Comparison of ENCODE assay signal across 15 cellular contexts in genomic region chr14:36996133-36996856, GRCh38.
DNase-seq lines count a peak whose midpoint lies in the region; ATAC-seq, FAIRE-seq and TF ChIP-seq lines count a peak whose summit lies in the region.
"Had no signal": no experiment of that assay in that cellular context is flagged by ENCODE, and none has a peak within 500 bp of the region (broad histone marks: within the 10 kb centered on the region; RNA-seq: fewer than 3 reads in every experiment).

No MANE protein-coding gene starts in this region.

- no peaks in the 10 kb centered on the region for H3K9me3 ChIP-seq in K562 (replicated peaks; ENCODE audit: control insufficient read depth, insufficient read depth, low read depth, low read length)
- H3K9me3 ChIP-seq: mucosa of descending colon had no signal

- no peaks in the 10 kb centered on the region for H3K36me3 ChIP-seq in K562 (ENCODE audit: control insufficient read depth, insufficient read depth, low read length)

- no peak for TF ChIP-seq POLR2A in K562 (conservative IDR thresholded peaks at IDR 0.05)

- TF ChIP-seq CTCF in K562 (IDR thresholded peaks at IDR 0.05 in 2 of 3, conservative IDR thresholded peaks at IDR 0.05 in 1 of 3; ENCODE audit: insufficient read depth in 2 of 3, low read depth in 1 of 3, low read length in 3 of 3) = no peak

- H3K4me3 ChIP-seq in K562 = no peak overlapping the region
- H3K4me3 ChIP-seq: mucosa of descending colon had no signal

- peaks cover 3% of the 10 kb centered on the region; the same call in 2 of the 3 replicates for H3K79me2 ChIP-seq in K562 (ENCODE audit: control insufficient read depth, insufficient read depth, low read length)

- H3K27ac ChIP-seq in K562 (ENCODE audit: extremely low read depth, low read depth, low read length) = peak overlapping the region; percentile 55; the same call in 2 of the 3 replicates

- no peak for TF ChIP-seq EP300 in K562 (IDR thresholded peaks at IDR 0.05; ENCODE audit: low read length)

- H4K20me1 ChIP-seq in K562 (replicated peaks; ENCODE audit: control insufficient read depth, insufficient read depth, low read length) = 0 out of 2 replicates have a peak, but pooled peaks cover 4% of the 10 kb centered on the region

- in situ Hi-C loops in K562 (cut with MboI) = no loop called here

- ATAC-seq in K562 (peak; percentile 94), HG02759 (IDR thresholded peaks at IDR 0.05; ENCODE audit: unreplicated experiment) (no peak), HG03196 (IDR thresholded peaks at IDR 0.05; ENCODE audit: unreplicated experiment) (no peak)
- ATAC-seq: mucosa of descending colon, Right ventricle myocardium inferior had no signal

- H3K4me2 ChIP-seq in K562 (ENCODE audit: insufficient read depth, low read length) = peak overlapping the region; percentile 18

- intact Hi-C loops in K562 (cut with micrococcal nuclease) = no loop called here

- peak overlapping the region; percentile 59; the same call in 1 of the 2 replicates for H2AFZ ChIP-seq in K562 (ENCODE audit: low read depth, low read length)

- peak; percentile 72 for DNase-seq in AG08395 (ENCODE audit: low spot score)
- peak; percentile 49 for DNase-seq in HPDE6-E6E7 (ENCODE audit: extremely low spot score)
- DNase-seq in K562 (ENCODE audit: extremely low read depth in 1 of 4, low spot score in 3 of 4) = peak in 3 of 4 experiments; percentile 11 to 61 (median 44)
- peak; percentile 71 for DNase-seq in islet precursor cell
- DNase-seq in activated gamma-delta T cell treated with Interleukin-2 at 50 U/mL for 16 hours = no peak
- no peak for DNase-seq in NCI-H226
- DNase-seq: activated CD4-positive, alpha-beta T cell treated with anti-CD3 and anti-CD28 coated beads, Interleukin-2, amount 50 U/mL, for 4 hours; activated effector memory CD4-positive, alpha-beta T cell treated with anti-CD3 and anti-CD28 coated beads, Interleukin-2, amount 50 U/mL, for 16 hours; DMS79 treated with DMSO at 0.1 percent for 48 hours; mucosa of descending colon; NCI-H524; stimulated activated CD4-positive, alpha-beta T cell treated with anti-CD3 and anti-CD28 coated beads, Interleukin-1b, Interleukin-23, amount 100 ng/mL, for 48 hours had no signal

- no TSS peak for BruUV-seq in K562 (replicated peaks; lab: Mats Ljungman, UMichigan)

- no peak overlapping the region for H3K9ac ChIP-seq in K562 (ENCODE audit: insufficient read depth in 1 of 2, low read depth in 2 of 2, low read length in 2 of 2)

- POLR2A ChIA-PET in K562 (lab: Yijun Ruan, JAX) = interaction anchor here (0.7 kb wide), 1 partner anchor 16 kb away, joined by 3 read pairs; no protein-coding TSS in a partner anchor

- CTCF ChIA-PET in K562 (lab: Yijun Ruan, JAX; ENCODE audit: low intra/inter-chr PET ratio) = interaction anchor here (0.7 kb wide), 1 partner anchor 65 kb away, joined by 3 read pairs; no protein-coding TSS in a partner anchor

- H3K4me1 ChIP-seq in K562 (replicated peaks in 1 of 2; ENCODE audit: control insufficient read depth in 2 of 2, insufficient read depth in 2 of 2, low read length in 2 of 2) = peaks cover 0 to 14% of the 10 kb centered on the region in 2 experiments; a peak in 3 of 5 replicates

- H3K9me1 ChIP-seq in K562 (ENCODE audit: control insufficient read depth, insufficient read depth, low read length) = no peaks in the 10 kb centered on the region

- 1% methylated on average over 4 of the region's 4 CpGs for WGBS in K562 (ENCODE audit: insufficient coverage, low coverage, missing lambda C conversion rate)

- H3K27me3 ChIP-seq in K562 (ENCODE audit: control insufficient read depth in 2 of 2, insufficient read depth in 2 of 2, low read length in 2 of 2) = no peaks in the 10 kb centered on the region

- TF ChIP-seq RAD21 in K562 (CRISPR knock-in tag; conservative IDR thresholded peaks at IDR 0.05 in 1 of 2, IDR thresholded peaks at IDR 0.05 in 1 of 2) = no peak

- peak; percentile 72 for FAIRE-seq in K562 (lab: Jason Lieb, UNC)

TF ChIP-seq in K562, 482 proteins besides CTCF, POLR2A, EP300 and RAD21 (continues in another document):
- TF ChIP-seq JUND (IDR thresholded peaks at IDR 0.05; ENCODE audit: borderline replicate concordance, low read depth, low read length) (peak; percentile 92), JUND (tag; IDR thresholded peaks at IDR 0.05; ENCODE audit: borderline replicate concordance, low read depth, low read length) (peak; percentile 88; the same call in 2 of the 3 replicates), SMARCE1 (IDR thresholded peaks at IDR 0.05) (peak; percentile 81), XRCC5 (IDR thresholded peaks at IDR 0.05; ENCODE audit: low read depth, low read length) (no peak), CAMTA2 (CRISPR knock-in tag; conservative IDR thresholded peaks at IDR 0.05) (no peak), TRIM28 (IDR thresholded peaks at IDR 0.05) (0 out of 2 replicates have a peak, but pooled peaks have one; percentile 42), ELF2 (CRISPR knock-in tag; IDR thresholded peaks at IDR 0.05) (no peak), ZNF121 (CRISPR knock-in tag; conservative IDR thresholded peaks at IDR 0.05) (no peak), FOSL1 (tag; conservative IDR thresholded peaks at IDR 0.05) (peak; percentile 91), XRCC4 (IDR thresholded peaks at IDR 0.05; ENCODE audit: extremely low read depth, insufficient read depth, insufficient read length) (no peak), CREB3L1 (IDR thresholded peaks at IDR 0.05; ENCODE audit: borderline replicate concordance, low read depth) (no peak), PTRF (tag; IDR thresholded peaks at IDR 0.05) (no peak), ATF3 (IDR thresholded peaks at IDR 0.05) (peak; percentile 88), ATF3 (CRISPR knock-in tag; conservative IDR thresholded peaks at IDR 0.05) (no peak), RBM22 (IDR thresholded peaks at IDR 0.05; ENCODE audit: low read depth, low read length, poor library complexity, severe bottlenecking) (no peak), ZNF124 (CRISPR knock-in tag; IDR thresholded peaks at IDR 0.05) (no peak), L3MBTL2 (IDR thresholded peaks at IDR 0.05) (0 out of 2 replicates have a peak, but pooled peaks have one; percentile 13), ZNF280A (IDR thresholded peaks at IDR 0.05; ENCODE audit: low read depth, partially characterized antibody) (no peak), HCFC1 (IDR thresholded peaks at IDR 0.05; ENCODE audit: low read depth, low read length) (no peak), ZNF589 (CRISPR knock-in tag; IDR thresholded peaks at IDR 0.05; ENCODE audit: low read depth) (no peak), MAFF (IDR thresholded peaks at IDR 0.05; ENCODE audit: low read length) (peak; percentile 19; the same call in 1 of the 2 replicates), HBP1 (CRISPR knock-in tag; IDR thresholded peaks at IDR 0.05) (no peak), ZNF384 (IDR thresholded peaks at IDR 0.05; ENCODE audit: low read depth, low read length) (0 out of 2 replicates have a peak, but pooled peaks have one; percentile 62), TCF3 (CRISPR knock-in tag; IDR thresholded peaks at IDR 0.05) (peak; percentile 30; the same call in 1 of the 2 replicates), TFAM (CRISPR knock-in tag; conservative IDR thresholded peaks at IDR 0.05) (no peak), C11orf30 (IDR thresholded peaks at IDR 0.05; ENCODE audit: low read depth) (peak; percentile 91)

Comparison
In these comparisons a context has a peak if more than half of its experiments do, and no peak if none do; other contexts are left out.
1. DNase-seq: peak in AG08395 (single experiment), HPDE6-E6E7 (single experiment), K562 (3 of 4) and islet precursor cell (single experiment); none in activated gamma-delta T cell treated with Interleukin-2 at 50 U/mL for 16 hours (single experiment) and NCI-H226 (single experiment).